Comparison of ENCODE assay signal across 9 cellular contexts in genomic region chr1:61157420-61157987, GRCh38.
DNase-seq lines count a peak whose midpoint lies in the region; ATAC-seq and TF ChIP-seq lines count a peak whose summit lies in the region.
"Had no signal": no experiment of that assay in that cellular context is flagged by ENCODE, and none has a peak within 500 bp of the region (broad histone marks: within the 10 kb centered on the region; RNA-seq: fewer than 3 reads in every experiment).

No MANE protein-coding gene starts in this region.

- no peak overlapping the region for H2AFZ ChIP-seq in Loucy (ENCODE audit: low read length)
- no peak overlapping the region for H2AFZ ChIP-seq in mammary epithelial cell (ENCODE audit: low read depth, low read length)
- no peak overlapping the region for H2AFZ ChIP-seq in PC-9

- H3K27ac ChIP-seq in AG04450 (ENCODE audit: low read depth, low read length): peak overlapping the region; percentile 69
- no peak overlapping the region for H3K27ac ChIP-seq in mammary epithelial cell (ENCODE audit: insufficient read depth, low read depth, low read length)
- no peak overlapping the region for H3K27ac ChIP-seq in PC-9
- H3K27ac ChIP-seq: neutrophil had no signal

- dilution Hi-C loops in mammary epithelial cell (cut with HindIII; ENCODE audit: low sequenced_read_pairs): no loop called here

- 2% methylated on average over 3 of the region's 3 CpGs for WGBS in mammary epithelial cell (ENCODE audit: low coverage, missing lambda C conversion rate)

- H3K27me3 ChIP-seq in AG04450 (ENCODE audit: control insufficient read depth, insufficient read depth, low read length) (no peaks in the 10 kb centered on the region), Loucy (ENCODE audit: insufficient read depth, low read length, poor library complexity, severe bottlenecking) (peaks cover 64% of the 10 kb centered on the region), mammary epithelial cell (ENCODE audit: insufficient read depth, low read length) (no peaks in the 10 kb centered on the region), PC-9 (ENCODE audit: insufficient read depth, low read depth) (no peaks in the 10 kb centered on the region)
- H3K27me3 ChIP-seq: neutrophil had no signal

- intact Hi-C loops in mammary epithelial cell (cut with micrococcal nuclease) (no loop called here), PC-9 (cut with micrococcal nuclease; ENCODE audit: unreplicated experiment) (no loop called here)

- H3K9ac ChIP-seq in Loucy (ENCODE audit: low read depth, low read length, poor library complexity, severe bottlenecking): no peak overlapping the region
- H3K9ac ChIP-seq in mammary epithelial cell (ENCODE audit: insufficient read depth, low read length): no peak overlapping the region

- TF ChIP-seq CTCF in AG04450 (IDR thresholded peaks at IDR 0.05; ENCODE audit: low read depth, low read length) (no peak), Loucy (conservative IDR thresholded peaks at IDR 0.05; ENCODE audit: low read length) (no peak), mammary epithelial cell (conservative IDR thresholded peaks at IDR 0.05 in 1 of 2, IDR thresholded peaks at IDR 0.05 in 1 of 2; ENCODE audit: extremely low read depth in 1 of 2, insufficient read depth in 1 of 2, low read depth in 1 of 2, low read length in 2 of 2) (no peak), PC-9 (conservative IDR thresholded peaks at IDR 0.05) (no peak)

- H3K9me3 ChIP-seq in AG04450 (ENCODE audit: control insufficient read depth, insufficient read depth, low read length): no peaks in the 10 kb centered on the region
- H3K9me3 ChIP-seq in Loucy (ENCODE audit: insufficient read depth, low read depth, low read length): no peaks in the 10 kb centered on the region
- no peaks in the 10 kb centered on the region for H3K9me3 ChIP-seq in mammary epithelial cell (replicated peaks; ENCODE audit: insufficient read depth, low read length)
- no peaks in the 10 kb centered on the region for H3K9me3 ChIP-seq in PC-9 (ENCODE audit: insufficient read depth, low read depth)
- H3K9me3 ChIP-seq: neutrophil had no signal

- H3K79me2 ChIP-seq in Loucy (ENCODE audit: insufficient read depth, low read length) (no peaks in the 10 kb centered on the region), mammary epithelial cell (ENCODE audit: insufficient read depth, low read length) (no peaks in the 10 kb centered on the region), PC-9 (ENCODE audit: low read depth) (peaks cover 11% of the 10 kb centered on the region; the same call in 1 of the 2 replicates)

- H4K20me1 ChIP-seq in Loucy (ENCODE audit: insufficient read depth, low read length, poor library complexity, severe bottlenecking) (no peaks in the 10 kb centered on the region), mammary epithelial cell (ENCODE audit: insufficient read depth, low read length) (no peaks in the 10 kb centered on the region), PC-9 (ENCODE audit: insufficient read depth) (no peaks in the 10 kb centered on the region)

- H3K4me1 ChIP-seq in Loucy (ENCODE audit: insufficient read depth, low read length, poor library complexity, severe bottlenecking) (peaks cover 18% of the 10 kb centered on the region), mammary epithelial cell (ENCODE audit: insufficient read depth, low read length) (peaks cover 9% of the 10 kb centered on the region), PC-9 (replicated peaks; ENCODE audit: insufficient read depth) (peaks cover 11% of the 10 kb centered on the region)

- POLR2A ChIA-PET in AG04450 (lab: Yijun Ruan, JAX) (interaction anchor here (0.7 kb wide), 1 partner anchor 109 kb away, joined by 3 read pairs; no protein-coding TSS in a partner anchor), PC-9 (lab: Charles Lee; ENCODE audit: unreplicated experiment) (no interaction called here)

- ATAC-seq in GM21717 (IDR thresholded peaks at IDR 0.05; ENCODE audit: unreplicated experiment): no peak

- 0 out of 2 replicates have a peak, but pooled peaks cover 7% of the 10 kb centered on the region for H3F3A ChIP-seq in Loucy (ENCODE audit: low read depth)
- H3F3A ChIP-seq in PC-9 (ENCODE audit: insufficient read depth, low read depth): peaks cover 3% of the 10 kb centered on the region; the same call in 1 of the 2 replicates

- H3K9me2 ChIP-seq in Loucy (replicated peaks; ENCODE audit: low read depth, low read length): no peaks in the 10 kb centered on the region
- H3K9me2 ChIP-seq in PC-9 (ENCODE audit: insufficient read depth): no peaks in the 10 kb centered on the region

- CTCF ChIA-PET in AG04450 (lab: Charles Lee): interaction anchor here (0.6 to 1.4 kb wide), 8 partner anchors 11 to 431 kb away, joined by 3 to 8 read pairs (median 4); no protein-coding TSS in a partner anchor
- CTCF ChIA-PET in mammary epithelial cell (lab: Charles Lee; ENCODE audit: low non-redundant PET): interaction anchor here (0.6 kb wide), 2 partner anchors 9 to 10 kb away, joined by 4 read pairs; no protein-coding TSS in a partner anchor
- CTCF ChIA-PET in PC-9 (lab: Charles Lee): no interaction called here

- DNase-seq in AG04450 (ENCODE audit: low read depth, low spot score) (peak; percentile 24), mammary epithelial cell (peak; percentile 56), medulla oblongata (ENCODE audit: extremely low spot score) (peak; percentile 63), COR-L47 (lab: John Stamatoyannopoulos, UW) (no peak), PC-9 (no peak), NCI-H2107 treated with DMSO at 0.1 percent for 48 hours (lab: John Stamatoyannopoulos, UW; ENCODE audit: unreplicated experiment) (no peak)

- H3K4me3 ChIP-seq in AG04450 (ENCODE audit: low read depth, low read length) (no peak overlapping the region), Loucy (ENCODE audit: low read length, poor library complexity, severe bottlenecking) (no peak overlapping the region), mammary epithelial cell (replicated peaks in 1 of 3; ENCODE audit: insufficient read depth in 1 of 3, low read depth in 2 of 3, low read length in 3 of 3) (no peak overlapping the region), PC-9 (no peak overlapping the region)

- H3K36me3 ChIP-seq in Loucy (ENCODE audit: insufficient read depth, low read length): no peaks in the 10 kb centered on the region
- no peaks in the 10 kb centered on the region for H3K36me3 ChIP-seq in mammary epithelial cell (ENCODE audit: insufficient read depth, low read length)
- H3K36me3 ChIP-seq in PC-9 (ENCODE audit: low read depth): no peaks in the 10 kb centered on the region
- H3K36me3 ChIP-seq: neutrophil had no signal

- in situ Hi-C loops in mammary epithelial cell (cut with MboI; ENCODE audit: low sequenced_read_pairs in 2 of 2): loop anchor here in 1 of 2 donors (25.0 kb wide), 1 partner anchor 105 kb away; no protein-coding TSS in a partner anchor

- H3K4me2 ChIP-seq in Loucy (ENCODE audit: low read depth, low read length, poor library complexity, severe bottlenecking) (peak overlapping the region; percentile 44), mammary epithelial cell (ENCODE audit: insufficient read depth, low read depth, low read length) (no peak overlapping the region), PC-9 (no peak overlapping the region)

- BruUV-seq in mammary epithelial cell (replicated peaks; lab: Mats Ljungman, UMichigan) (no TSS peak), PC-9 (replicated peaks; lab: Mats Ljungman, UMichigan) (no TSS peak)

Comparison
In these comparisons a context has a peak if more than half of its experiments do, and no peak if none do; other contexts are left out.
1. DNase-seq: peak in AG04450 (single experiment), mammary epithelial cell (single experiment) and medulla oblongata (single experiment); none in COR-L47 (single experiment), PC-9 (0 of 2) and NCI-H2107 treated with DMSO at 0.1 percent for 48 hours (single experiment).